In genomic region chr9:136631038-136632000, GRCh38 we compare ENCODE assay signal across 1 cellular context.
TF ChIP-seq lines count a peak whose summit lies in the region.

No MANE protein-coding gene starts in this region.

TF ChIP-seq in K562, 482 proteins besides CTCF, POLR2A, EP300 and RAD21 (continued from another document and continues in another):
- TF ChIP-seq KDM1A (IDR thresholded peaks at IDR 0.05) (no peak), DACH1 (IDR thresholded peaks at IDR 0.05; ENCODE audit: partially characterized antibody) (no peak), MNT (conservative IDR thresholded peaks at IDR 0.05) (0 out of 4 replicates have a peak, but pooled peaks of 1 of the 2 experiments have one; percentile 18), ZNF445 (CRISPR knock-in tag; IDR thresholded peaks at IDR 0.05; ENCODE audit: low read depth) (no peak), FOXJ2 (tag; IDR thresholded peaks at IDR 0.05) (no peak), ZKSCAN8 (CRISPR knock-in tag; IDR thresholded peaks at IDR 0.05) (no peak), BRF2 (IDR thresholded peaks at IDR 0.05; ENCODE audit: borderline replicate concordance, insufficient read depth, insufficient read length) (no peak), POU5F1 (IDR thresholded peaks at IDR 0.05; ENCODE audit: borderline replicate concordance, low read depth, low read length, partially characterized antibody) (no peak), SETDB1 (IDR thresholded peaks at IDR 0.05; ENCODE audit: low read length) (no peak), POLR2H (tag; IDR thresholded peaks at IDR 0.05; ENCODE audit: low read depth) (no peak), PKNOX1 (IDR thresholded peaks at IDR 0.05) (0 out of 2 replicates have a peak, but pooled peaks have one; percentile 3), LARP7 (IDR thresholded peaks at IDR 0.05) (peak; percentile 98), IRF1 (CRISPR knock-in tag; IDR thresholded peaks at IDR 0.05; ENCODE audit: borderline replicate concordance) (no peak), ZC3H8 (IDR thresholded peaks at IDR 0.05) (0 out of 2 replicates have a peak, but pooled peaks have one; percentile 39), ARID1B (IDR thresholded peaks at IDR 0.05) (peak; percentile 31; the same call in 1 of the 2 replicates), U2AF1 (optimal IDR thresholded peaks at IDR 0.05; ENCODE audit: low read depth, low read length) (no peak), FOXM1 (IDR thresholded peaks at IDR 0.05; ENCODE audit: low read depth) (no peak), FOXM1 (CRISPR knock-in tag; IDR thresholded peaks at IDR 0.05; ENCODE audit: low read depth) (0 out of 2 replicates have a peak, but pooled peaks have one; percentile 37), ZNF431 (CRISPR knock-in tag; IDR thresholded peaks at IDR 0.05) (no peak), TAF7 (tag; IDR thresholded peaks at IDR 0.05) (no peak), MBD1 (CRISPR knock-in tag; IDR thresholded peaks at IDR 0.05) (no peak), USF2 (CRISPR knock-in tag; IDR thresholded peaks at IDR 0.05) (no peak), MCM2 (IDR thresholded peaks at IDR 0.05; ENCODE audit: low read depth) (no peak), RBM14 (IDR thresholded peaks at IDR 0.05; ENCODE audit: borderline replicate concordance, insufficient read depth, low read depth, low read length) (no peak), CREM (IDR thresholded peaks at IDR 0.05; ENCODE audit: low read depth) (no peak), ZNF644 (tag; IDR thresholded peaks at IDR 0.05; ENCODE audit: low read depth) (no peak), PCBP2 (IDR thresholded peaks at IDR 0.05; ENCODE audit: low read depth, low read length, poor library complexity, severe bottlenecking) (no peak), HDAC2 (IDR thresholded peaks at IDR 0.05) (no peak), CBX3 (IDR thresholded peaks at IDR 0.05; ENCODE audit: borderline replicate concordance in 1 of 2, low read length in 2 of 2) (no peak), E4F1 (CRISPR knock-in tag; IDR thresholded peaks at IDR 0.05; ENCODE audit: borderline replicate concordance) (no peak), ELF2 (CRISPR knock-in tag; IDR thresholded peaks at IDR 0.05) (no peak), ZNF143 (CRISPR knock-in tag; IDR thresholded peaks at IDR 0.05) (0 out of 2 replicates have a peak, but pooled peaks have one; percentile 34), MITF (IDR thresholded peaks at IDR 0.05) (no peak), E2F1 (CRISPR knock-in tag; IDR thresholded peaks at IDR 0.05) (no peak), KLF1 (tag; IDR thresholded peaks at IDR 0.05) (no peak), CC2D1A (IDR thresholded peaks at IDR 0.05) (peak; percentile 90), CEBPB (tag; IDR thresholded peaks at IDR 0.05) (no peak), SMARCA5 (IDR thresholded peaks at IDR 0.05) (peak; percentile 91), NFE2L1 (tag; IDR thresholded peaks at IDR 0.05; ENCODE audit: borderline replicate concordance, low read depth) (no peak), ZBTB40 (IDR thresholded peaks at IDR 0.05) (no peak), ZBTB40 (CRISPR knock-in tag; IDR thresholded peaks at IDR 0.05) (no peak), EGR1 (conservative IDR thresholded peaks at IDR 0.05) (0 out of 2 replicates have a peak, but pooled peaks have one; percentile 23)
